In the genomic region with DNA sequence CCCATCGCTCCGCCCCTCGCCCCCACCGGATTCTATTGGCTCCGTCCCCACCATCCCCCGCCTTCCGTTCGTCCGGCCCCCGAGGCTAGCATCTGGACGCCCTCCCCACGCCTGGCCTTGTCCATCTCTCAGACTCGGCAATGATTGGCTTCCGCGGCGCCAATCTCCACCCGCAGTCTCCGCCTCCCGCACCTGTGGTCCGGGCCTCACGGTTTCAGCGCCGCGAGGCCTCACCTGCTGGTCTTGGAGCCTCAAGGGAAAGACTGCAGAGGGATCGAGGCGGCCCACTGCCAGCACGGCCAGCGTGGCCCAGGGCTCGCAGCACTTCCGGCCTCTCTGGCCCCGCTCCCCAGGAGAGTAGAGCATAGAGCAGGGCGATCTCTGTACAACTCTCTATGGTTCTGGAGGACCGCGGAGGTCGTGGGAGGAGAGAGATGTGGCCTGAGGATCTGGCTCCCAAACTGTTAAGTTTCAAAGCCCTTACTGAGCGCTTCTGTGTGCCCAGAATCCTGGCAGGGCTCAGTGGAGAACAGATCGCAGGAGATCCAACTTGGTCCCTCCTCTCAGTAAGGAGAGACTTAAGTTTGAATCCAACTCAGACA, we compare ENCODE assay signal across 8 cellular contexts. TPM values are rescaled to one million over a fixed set of nuclear protein-coding genes. Genes with fewer than 3 reads are reported as not detected.
DNase-seq lines count a peak whose midpoint lies in the region; ATAC-seq and TF ChIP-seq lines count a peak whose summit lies in the region.

A gene (minus strand): TSS at position 329 of the 602 bp plus-strand sequence. CDS start 543 bp downstream, outside the sequence.

- peak within 1 kb of the TSS; percentile 48 for H3K4me3 ChIP-seq in kidney epithelial cell (ENCODE audit: low read depth, low read length)

- H3K27me3 ChIP-seq in kidney epithelial cell (ENCODE audit: control insufficient read depth, insufficient read depth, low read length), result no peaks in the 10 kb centered on the region

- no peak for TF ChIP-seq CTCF in kidney epithelial cell (IDR thresholded peaks at IDR 0.05; ENCODE audit: insufficient read depth, low read length, poor library complexity, severe bottlenecking)

- H3K36me3 ChIP-seq in kidney epithelial cell (ENCODE audit: control insufficient read depth, insufficient read depth, low read length), result no peaks in the 10 kb centered on the region

- ATAC-seq in GM18867 (IDR thresholded peaks at IDR 0.05; ENCODE audit: unreplicated experiment) (peak; percentile 67), HG03066 (IDR thresholded peaks at IDR 0.05; ENCODE audit: low read depth, unreplicated experiment) (peak; percentile 58)

- DNase-seq in AG08395 (ENCODE audit: low spot score), result peak; percentile 96
- DNase-seq in NCI-H2107 treated with DMSO at 0.1 percent for 48 hours (lab: John Stamatoyannopoulos, UW; ENCODE audit: unreplicated experiment), result peak; percentile 91
- DNase-seq in UCSD-AML1 (lab: John Stamatoyannopoulos, UW; ENCODE audit: unreplicated experiment), result peak; percentile 97
- DNase-seq in cerebellar cortex (ENCODE audit: low spot score), result peak; percentile 97
- DNase-seq in kidney epithelial cell (ENCODE audit: low read depth), result no peak
- DNase-seq in stimulated activated CD4-positive, alpha-beta T cell treated with anti-CD3 and anti-CD28 coated beads, Interleukin-15, amount 100 ng/mL, for 1 hour (ENCODE audit: low read depth in 1 of 2, low spot score in 1 of 2), result peak; percentile 47 to 60

RNA-seq across cellular contexts. Expression of the gene that starts here (rescaled TPM):
- total RNA-seq in kidney epithelial cell, result 67.1 and 79.5 TPM in 2 replicates
